Comparison of ENCODE assay signal across 16 cellular contexts in genomic region chr7:142468871-142469652, GRCh38.
A peak's percentile ranks its signal among the peaks of the same experiment; 100 is the strongest.
DNase-seq lines count a peak whose midpoint lies in the region; ATAC-seq lines count a peak whose summit lies in the region.
"Had no signal": no experiment of that assay in that cellular context is flagged by ENCODE, and none has a peak within 500 bp of the region (broad histone marks: within the 10 kb centered on the region; RNA-seq: fewer than 3 reads in every experiment).

No MANE protein-coding gene starts in this region.

- H3K27me3 ChIP-seq in CD4-positive, alpha-beta memory T cell (ENCODE audit: insufficient read depth, low read length) = no peaks in the 10 kb centered on the region

- H3K27ac Mint-ChIP-seq in activated naive CD4-positive, alpha-beta T cell treated with anti-CD3 and anti-CD28 coated beads for 36 hours = peak overlapping the region; percentile 6
- H3K27ac Mint-ChIP-seq in CD4-positive, alpha-beta memory T cell = peak overlapping the region in 2 of 7 donors; percentile 31 to 63
- H3K27ac Mint-ChIP-seq in activated T-helper 17 cell treated with anti-CD3 and anti-CD28 coated beads, Interleukin-2, amount 50 U/mL, for 72 hours = no peak overlapping the region
- H3K27ac Mint-ChIP-seq: B cell had no signal

- no peaks in the 10 kb centered on the region for H3K9me3 ChIP-seq in CD4-positive, alpha-beta memory T cell (ENCODE audit: control insufficient read depth in 1 of 2, low read length in 2 of 2)
- H3K9me3 ChIP-seq: HAP-1, SJCRH30 had no signal

- no peak overlapping the region for H3K4me3 ChIP-seq in CD4-positive, alpha-beta memory T cell (ENCODE audit: low read length in 2 of 2)
- H3K4me3 ChIP-seq: HAP-1, PC-9, SJCRH30 had no signal

- no peaks in the 10 kb centered on the region for H3K36me3 ChIP-seq in CD4-positive, alpha-beta memory T cell (ENCODE audit: insufficient read depth, low read length)
- H3K36me3 ChIP-seq: HAP-1, SJCRH30 had no signal

- H3K4me3 Mint-ChIP-seq in activated naive CD4-positive, alpha-beta T cell treated with anti-CD3 and anti-CD28 coated beads for 36 hours = peak overlapping the region; percentile 23
- peak overlapping the region in 6 of 8 donors; percentile 14 to 51 (median 37) for H3K4me3 Mint-ChIP-seq in CD4-positive, alpha-beta memory T cell
- peak overlapping the region; percentile 29 for H3K4me3 Mint-ChIP-seq in activated T-helper 17 cell treated with anti-CD3 and anti-CD28 coated beads, Interleukin-2, amount 50 U/mL, for 72 hours
- H3K4me3 Mint-ChIP-seq: B cell had no signal

- H3K4me1 ChIP-seq in CD4-positive, alpha-beta memory T cell (ENCODE audit: insufficient read depth, low read length) = peaks cover 29% of the 10 kb centered on the region
- H3K4me1 ChIP-seq: HAP-1, SJCRH30 had no signal

- in situ Hi-C loops in KBM-7 (cut with MboI; ENCODE audit: low pct_unique_long_range_greater_than_20kb, low sequenced_read_pairs) = no loop called here

- POLR2A ChIA-PET in CD4-positive, alpha-beta memory T cell (lab: Charles Lee; ENCODE audit: partially characterized antibody) = interaction anchor here (0.6 to 1.9 kb wide), 5 partner anchors 9 to 331 kb away, joined by 3 to 8 read pairs (median 5); no protein-coding TSS in a partner anchor

- no peaks in the 10 kb centered on the region for H3K27me3 Mint-ChIP-seq in activated naive CD4-positive, alpha-beta T cell treated with anti-CD3 and anti-CD28 coated beads for 36 hours (ENCODE audit: low read depth)
- no peaks in the 10 kb centered on the region for H3K27me3 Mint-ChIP-seq in CD4-positive, alpha-beta memory T cell
- H3K27me3 Mint-ChIP-seq in activated T-helper 17 cell treated with anti-CD3 and anti-CD28 coated beads, Interleukin-2, amount 50 U/mL, for 72 hours = no peaks in the 10 kb centered on the region

- peaks cover 52% of the 10 kb centered on the region for H3K4me1 Mint-ChIP-seq in activated naive CD4-positive, alpha-beta T cell treated with anti-CD3 and anti-CD28 coated beads for 36 hours (ENCODE audit: low read depth)
- H3K4me1 Mint-ChIP-seq in CD4-positive, alpha-beta memory T cell = peaks cover 25 to 72% (median 48%) of the 10 kb centered on the region in 4 donors
- peaks cover 12% of the 10 kb centered on the region for H3K4me1 Mint-ChIP-seq in activated T-helper 17 cell treated with anti-CD3 and anti-CD28 coated beads, Interleukin-2, amount 50 U/mL, for 72 hours

- no peak for ATAC-seq in activated T-helper 17 cell treated with anti-CD3 and anti-CD28 coated beads, Interleukin-2, amount 50 U/mL, for 72 hours (replicated peaks)
- ATAC-seq in GM18519 (IDR thresholded peaks at IDR 0.05; ENCODE audit: low FRiP score, unreplicated experiment) = no peak
- no peak for ATAC-seq in GM19463 (IDR thresholded peaks at IDR 0.05; ENCODE audit: unreplicated experiment)

- CTCF ChIA-PET in activated naive CD4-positive, alpha-beta T cell treated with anti-CD3 and anti-CD28 coated beads for 36 hours (lab: Charles Lee) = interaction anchor here (0.9 to 13.6 kb wide), 3 partner anchors 9 to 56 kb away, joined by 3 to 361 read pairs (median 18); no protein-coding TSS in a partner anchor
- CTCF ChIA-PET in CD4-positive, alpha-beta memory T cell (lab: Charles Lee; ENCODE audit: partially characterized antibody) = interaction anchor here (1.6 to 25.5 kb wide), 3 partner anchors 4 to 30 kb away, joined by 4 to 775 read pairs (median 775); no protein-coding TSS in a partner anchor

- H3K27ac ChIP-seq in CD4-positive, alpha-beta memory T cell (ENCODE audit: low read depth, low read length) = no peak overlapping the region
- H3K27ac ChIP-seq: PC-9, SJCRH30 had no signal

- intact Hi-C loops in activated naive CD4-positive, alpha-beta T cell treated with anti-CD3 and anti-CD28 coated beads for 36 hours (cut with micrococcal nuclease) = no loop called here
- intact Hi-C loops in CD4-positive, alpha-beta memory T cell (cut with micrococcal nuclease) = no loop called here

- DNase-seq in activated naive CD4-positive, alpha-beta T cell treated with anti-CD3 and anti-CD28 coated beads for 36 hours = no peak
- DNase-seq in activated naive CD4-positive, alpha-beta T cell (lab: John Stamatoyannopoulos, UW) = no peak
- DNase-seq in CD4-positive, alpha-beta memory T cell = no peak
- DNase-seq in KBM-7 (peak; percentile 47), H4 (ENCODE audit: low spot score) (no peak)
- DNase-seq: ACHN, NCI-H1436, NCI-H2029 treated with DMSO at 0.1 percent for 48 hours, NCI-H748 treated with DMSO at 0.1 percent for 48 hours, PC-9, SJCRH30 had no signal

- no peaks in the 10 kb centered on the region for H3K36me3 Mint-ChIP-seq in activated naive CD4-positive, alpha-beta T cell treated with anti-CD3 and anti-CD28 coated beads for 36 hours (ENCODE audit: low read depth)
- H3K36me3 Mint-ChIP-seq in CD4-positive, alpha-beta memory T cell = peaks cover 0 to 4% of the 10 kb centered on the region in 2 donors
- no peaks in the 10 kb centered on the region for H3K36me3 Mint-ChIP-seq in activated T-helper 17 cell treated with anti-CD3 and anti-CD28 coated beads, Interleukin-2, amount 50 U/mL, for 72 hours (ENCODE audit: low read depth)

- no peaks in the 10 kb centered on the region for H3K9me3 Mint-ChIP-seq in activated naive CD4-positive, alpha-beta T cell treated with anti-CD3 and anti-CD28 coated beads for 36 hours
- H3K9me3 Mint-ChIP-seq in CD4-positive, alpha-beta memory T cell = no peaks in the 10 kb centered on the region
- no peaks in the 10 kb centered on the region for H3K9me3 Mint-ChIP-seq in activated T-helper 17 cell treated with anti-CD3 and anti-CD28 coated beads, Interleukin-2, amount 50 U/mL, for 72 hours
